Comparison of ENCODE assay signal across 1 cellular context in genomic region chr10:123967626-123968243, GRCh38.
TF ChIP-seq lines count a peak whose summit lies in the region.

No MANE protein-coding gene starts in this region.

TF ChIP-seq in GM23338, 12 proteins besides CTCF, POLR2A, EP300 and RAD21 (continued from another document):
- TF ChIP-seq ZNF462 (CRISPR knock-in tag; IDR thresholded peaks at IDR 0.05) = no peak
